Comparison of ENCODE assay signal across 20 cellular contexts in genomic region chr6:54255881-54256280, GRCh38. TPM values are rescaled to one million over a fixed set of nuclear protein-coding genes. Genes with fewer than 3 reads are reported as not detected.
A peak's percentile ranks its signal among the peaks of the same experiment; 100 is the strongest.
DNase-seq lines count a peak whose midpoint lies in the region; ATAC-seq and TF ChIP-seq lines count a peak whose summit lies in the region.
"Had no signal": no experiment of that assay in that cellular context is flagged by ENCODE, and none has a peak within 500 bp of the region (broad histone marks: within the 10 kb centered on the region; RNA-seq: fewer than 3 reads in every experiment).

No MANE protein-coding gene starts in this region.

- H3K4me1 Mint-ChIP-seq in activated T-helper 2 cell treated with anti-CD3 and anti-CD28 coated beads, Interferon-gamma antibody, Interleukin-2, Interleukin-4, amounts not matched to agents 10 μg/mL and 5 μg/mL and 100 μg/mL, durations not matched to agents 14 hours and 24 hours and 36 hours (ENCODE audit: low read depth), result no peaks in the 10 kb centered on the region
- H3K4me1 Mint-ChIP-seq: activated naive CD8-positive, alpha-beta T cell treated with anti-CD3 and anti-CD28 coated beads, Interleukin-2, amount 10 ng/mL, durations not matched to agents 7 days and 5 days; CD4-positive, alpha-beta memory T cell; immature natural killer cell; memory B cell had no signal

- H3K36me3 Mint-ChIP-seq in activated T-helper 2 cell treated with anti-CD3 and anti-CD28 coated beads, Interferon-gamma antibody, Interleukin-2, Interleukin-4, amounts not matched to agents 10 μg/mL and 5 μg/mL and 100 μg/mL, durations not matched to agents 14 hours and 24 hours and 36 hours (ENCODE audit: low read depth), result no peaks in the 10 kb centered on the region
- H3K36me3 Mint-ChIP-seq: activated naive CD8-positive, alpha-beta T cell treated with anti-CD3 and anti-CD28 coated beads, Interleukin-2, amount 10 ng/mL, durations not matched to agents 7 days and 5 days; CD4-positive, alpha-beta memory T cell; immature natural killer cell; memory B cell; WTC11 had no signal

- H3K4me3 Mint-ChIP-seq in activated T-helper 2 cell treated with anti-CD3 and anti-CD28 coated beads, Interferon-gamma antibody, Interleukin-2, Interleukin-4, amounts not matched to agents 10 μg/mL and 5 μg/mL and 100 μg/mL, durations not matched to agents 14 hours and 24 hours and 36 hours (ENCODE audit: low read depth), result no peak overlapping the region
- H3K4me3 Mint-ChIP-seq: activated CD8-positive, alpha-beta T cell treated with anti-CD3 and anti-CD28 coated beads for 36 hours; activated naive CD8-positive, alpha-beta T cell treated with anti-CD3 and anti-CD28 coated beads, Interleukin-2, amount 10 ng/mL, durations not matched to agents 7 days and 5 days; CD4-positive, alpha-beta memory T cell; immature natural killer cell; memory B cell; WTC11 had no signal

- no peaks in the 10 kb centered on the region for H3K27me3 Mint-ChIP-seq in activated T-helper 2 cell treated with anti-CD3 and anti-CD28 coated beads, Interferon-gamma antibody, Interleukin-2, Interleukin-4, amounts not matched to agents 10 μg/mL and 5 μg/mL and 100 μg/mL, durations not matched to agents 14 hours and 24 hours and 36 hours (ENCODE audit: low read depth)
- H3K27me3 Mint-ChIP-seq: activated CD8-positive, alpha-beta T cell treated with anti-CD3 and anti-CD28 coated beads for 36 hours; CD4-positive, alpha-beta memory T cell; memory B cell had no signal

- H3K9me3 ChIP-seq in testis, result no peaks in the 10 kb centered on the region
- H3K9me3 ChIP-seq: vagina had no signal

- no peak overlapping the region for H3K4me3 ChIP-seq in coronary artery
- no peak overlapping the region for H3K4me3 ChIP-seq in testis
- H3K4me3 ChIP-seq: vagina had no signal

- no peaks in the 10 kb centered on the region for H3K27me3 ChIP-seq in testis
- H3K27me3 ChIP-seq: vagina had no signal

- H3K9me3 Mint-ChIP-seq in activated T-helper 2 cell treated with anti-CD3 and anti-CD28 coated beads, Interferon-gamma antibody, Interleukin-2, Interleukin-4, amounts not matched to agents 10 μg/mL and 5 μg/mL and 100 μg/mL, durations not matched to agents 14 hours and 24 hours and 36 hours, result no peaks in the 10 kb centered on the region
- H3K9me3 Mint-ChIP-seq: activated CD8-positive, alpha-beta T cell treated with anti-CD3 and anti-CD28 coated beads for 36 hours; activated naive CD8-positive, alpha-beta T cell treated with anti-CD3 and anti-CD28 coated beads, Interleukin-2, amount 10 ng/mL, durations not matched to agents 7 days and 5 days; WTC11 had no signal

- TF ChIP-seq CTCF in coronary artery (IDR thresholded peaks at IDR 0.05), result no peak
- TF ChIP-seq CTCF in GM10248 (IDR thresholded peaks at IDR 0.05; ENCODE audit: control extremely low read depth, extremely low read depth, low read depth, missing control alignments), result no peak
- no peak for TF ChIP-seq CTCF in testis (IDR thresholded peaks at IDR 0.05)

- no peak overlapping the region for H3K27ac Mint-ChIP-seq in activated T-helper 2 cell treated with anti-CD3 and anti-CD28 coated beads, Interferon-gamma antibody, Interleukin-2, Interleukin-4, amounts not matched to agents 10 μg/mL and 5 μg/mL and 100 μg/mL, durations not matched to agents 14 hours and 24 hours and 36 hours
- H3K27ac Mint-ChIP-seq: activated CD8-positive, alpha-beta T cell treated with anti-CD3 and anti-CD28 coated beads for 36 hours; activated naive CD8-positive, alpha-beta T cell treated with anti-CD3 and anti-CD28 coated beads, Interleukin-2, amount 10 ng/mL, durations not matched to agents 7 days and 5 days; CD4-positive, alpha-beta memory T cell; immature natural killer cell; memory B cell; WTC11 had no signal

- DNase-seq in LHCN-M2 (ENCODE audit: low read depth) (peak; percentile 26), coronary artery (ENCODE audit: low spot score) (no peak), left ventricle myocardium superior (no peak), renal cortical epithelial cell (ENCODE audit: low read depth) (peak; percentile 21), GM10248 (ENCODE audit: extremely low spot score) (no peak), T-helper 2 cell (no peak), testis (no peak)
- no peak for DNase-seq in activated T-helper 2 cell treated with anti-CD3 and anti-CD28 coated beads, Interferon-gamma antibody, Interleukin-2, Interleukin-4, amounts not matched to agents 10 μg/mL and 5 μg/mL and 100 μg/mL, durations not matched to agents 14 hours and 24 hours and 36 hours (ENCODE audit: low spot score)
- DNase-seq: activated CD8-positive, alpha-beta T cell treated with anti-CD3 and anti-CD28 coated beads for 36 hours; activated naive CD8-positive, alpha-beta T cell treated with anti-CD3 and anti-CD28 coated beads, Interleukin-2, amount 10 ng/mL, durations not matched to agents 7 days and 5 days; CD4-positive, alpha-beta memory T cell; cerebellar nuclear complex; glutamatergic neuron; immature natural killer cell; NCI-H1105 treated with DMSO at 0.1 percent for 48 hours; stimulated activated naive CD4-positive, alpha-beta T cell had no signal

- H3K36me3 ChIP-seq in testis (ENCODE audit: low read depth, missing control alignments), result no peaks in the 10 kb centered on the region
- H3K36me3 ChIP-seq: vagina had no signal

- POLR2A ChIA-PET in GM10248 (lab: Yijun Ruan, JAX), result no interaction called here

- peak overlapping the region; percentile 16 to 52 for H3K27ac ChIP-seq in coronary artery
- no peak overlapping the region for H3K27ac ChIP-seq in testis
- H3K27ac ChIP-seq: vagina had no signal

- peak; percentile 92 for ATAC-seq in left ventricle myocardium superior
- ATAC-seq: activated CD8-positive, alpha-beta T cell treated with anti-CD3 and anti-CD28 coated beads for 36 hours; WTC11 had no signal

- TF ChIP-seq POLR2A in testis (IDR thresholded peaks at IDR 0.05), result no peak

- intact Hi-C loops in left ventricle myocardium superior (cut with micrococcal nuclease), result no loop called here
- intact Hi-C loops in testis (cut with DNase I; ENCODE audit: low total_unique reads), result no loop called here
- intact Hi-C loops in activated T-helper 2 cell treated with anti-CD3 and anti-CD28 coated beads, Interferon-gamma antibody, Interleukin-2, Interleukin-4, amounts not matched to agents 10 μg/mL and 5 μg/mL and 100 μg/mL, durations not matched to agents 14 hours and 24 hours and 36 hours (cut with micrococcal nuclease), result no loop called here

- CTCF ChIA-PET in GM10248 (lab: Yijun Ruan, JAX), result interaction anchor here (1.0 to 1.3 kb wide), 3 partner anchors 9 to 18 kb away, joined by 3 to 4 read pairs (median 3); no protein-coding TSS in a partner anchor

- H3K4me1 ChIP-seq in testis, result no peaks in the 10 kb centered on the region
- H3K4me1 ChIP-seq: vagina had no signal

RNA-seq across cellular contexts. Expression of gene TINAG, which starts 52.4 kb away (rescaled TPM):
- 0.13 and 0.29 TPM in 2 replicates for total RNA-seq in LHCN-M2 (2014; rRNA removed)
- polyA plus RNA-seq in LHCN-M2 (2012), result not detected
- 0.15 TPM for total RNA-seq in left ventricle myocardium superior
- total RNA-seq in renal cortical epithelial cell, result 5.9 and 16.5 TPM in 2 replicates
- not detected for total RNA-seq in testis
- polyA plus RNA-seq in testis (ENCODE audit: insufficient read depth, low read depth, low replicate concordance), result not detected
- not detected in 2 replicates for total RNA-seq in activated T-helper 2 cell treated with anti-CD3 and anti-CD28 coated beads, Interferon-gamma antibody, Interleukin-2, Interleukin-4, amounts not matched to agents 10 μg/mL and 5 μg/mL and 100 μg/mL, durations not matched to agents 14 hours and 24 hours and 36 hours
- total RNA-seq: activated CD8-positive, alpha-beta T cell treated with anti-CD3 and anti-CD28 coated beads for 36 hours; activated naive CD8-positive, alpha-beta T cell treated with anti-CD3 and anti-CD28 coated beads, Interleukin-2, amount 10 ng/mL, durations not matched to agents 7 days and 5 days; CD4-positive, alpha-beta memory T cell; RPMI7951; vagina; WTC11 had no signal
- polyA plus RNA-seq: CD4-positive, alpha-beta memory T cell; immature natural killer cell had no signal

Comparison
In these comparisons a context has a peak if more than half of its experiments do, and no peak if none do; other contexts are left out.
1. DNase-seq: peak in LHCN-M2 (single experiment) and renal cortical epithelial cell (single experiment); none in coronary artery (single experiment), left ventricle myocardium superior (single experiment), GM10248 (single experiment), T-helper 2 cell (0 of 5), testis (single experiment) and activated T-helper 2 cell treated with anti-CD3 and anti-CD28 coated beads, Interferon-gamma antibody, Interleukin-2, Interleukin-4, amounts not matched to agents 10 μg/mL and 5 μg/mL and 100 μg/mL, durations not matched to agents 14 hours and 24 hours and 36 hours (single experiment).
2. H3K27ac ChIP-seq: peak in coronary artery (2 of 2); none in testis (0 of 2).